18 cellular contexts compared by ENCODE assay signal in the genomic region with DNA sequence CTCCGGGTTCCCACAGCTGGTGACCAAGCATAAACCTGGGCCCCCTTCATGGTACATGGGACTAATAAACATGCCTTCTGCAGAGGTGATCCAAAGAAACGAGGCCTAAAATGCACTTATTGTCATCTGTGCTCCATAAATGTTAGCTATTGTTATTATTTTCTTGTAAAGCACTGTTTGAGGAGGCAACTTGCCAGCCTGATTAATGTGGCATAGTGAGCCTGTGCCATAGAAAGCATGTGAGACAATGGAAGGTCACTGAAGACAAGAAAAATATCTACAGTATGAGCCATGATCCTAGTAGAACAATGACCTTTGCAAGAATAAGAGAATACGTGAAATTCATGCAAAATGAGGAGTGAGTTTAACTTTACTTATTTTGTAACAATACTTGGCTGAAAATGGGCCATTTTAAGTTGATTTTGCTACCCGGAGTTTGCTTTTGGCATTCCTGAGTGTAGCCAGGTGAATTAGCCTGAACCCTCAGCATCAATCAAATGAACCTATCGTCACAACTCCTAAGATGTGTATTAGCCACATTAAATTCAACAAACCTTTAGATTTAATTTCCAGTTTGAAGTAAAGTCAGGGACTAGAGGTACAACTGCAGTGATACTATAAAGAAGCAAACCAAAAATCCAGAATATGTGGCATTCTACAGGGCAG.
"Had no signal": no experiment of that assay in that cellular context is flagged by ENCODE, and none has a peak within 500 bp of the region (broad histone marks: within the 10 kb centered on the region; RNA-seq: fewer than 3 reads in every experiment).

No MANE protein-coding gene starts in this region.

- H3K27ac Mint-ChIP-seq: naive thymus-derived CD8-positive, alpha-beta T cell had no signal

- H3K4me3 Mint-ChIP-seq: naive thymus-derived CD8-positive, alpha-beta T cell had no signal

- DNase-seq: activated CD4-positive, alpha-beta T cell treated with anti-CD3 and anti-CD28 coated beads, Interleukin-2, amount 50 U/mL, for 4 hours; activated naive CD4-positive, alpha-beta T cell treated with Interleukin-2 at 50 U/mL for 16 hours; activated T-cell treated with anti-CD3 and anti-CD28 coated beads for 4 hours; central memory CD4-positive, alpha-beta T cell; effector CD4-positive, alpha-beta T cell; islet precursor cell; left ventricle myocardium inferior; mesenchymal stem cell; naive thymus-derived CD8-positive, alpha-beta T cell; posterior cingulate gyrus; stimulated activated CD4-positive, alpha-beta T cell treated with anti-CD3 and anti-CD28 coated beads, Interleukin-4, amount 100 ng/mL, for 24 hours; stimulated activated naive CD4-positive, alpha-beta T cell treated with Interleukin-2 at 50 U/mL for 16 hours; upper lobe of right lung had no signal

- H3K4me1 Mint-ChIP-seq: naive thymus-derived CD8-positive, alpha-beta T cell had no signal

- H3K36me3 ChIP-seq: neutrophil, suprapubic skin had no signal

- H3K4me1 ChIP-seq: gastroesophageal sphincter, suprapubic skin, upper lobe of right lung had no signal

- ATAC-seq: activated CD4-positive, CD25-positive, alpha-beta regulatory T cell treated with anti-CD3 and anti-CD28 coated beads, Interleukin-2, amount 50 U/mL, for 24 hours; gastroesophageal sphincter; naive thymus-derived CD8-positive, alpha-beta T cell; upper lobe of right lung had no signal

- H3K9me3 ChIP-seq: neutrophil, upper lobe of right lung had no signal

- H3K4me3 ChIP-seq: coronary artery, gastroesophageal sphincter, left ventricle myocardium inferior, suprapubic skin, upper lobe of right lung had no signal

- H3K27ac ChIP-seq: coronary artery, gastroesophageal sphincter, left ventricle myocardium inferior, neutrophil, suprapubic skin, upper lobe of right lung had no signal

- H3K27me3 ChIP-seq: gastroesophageal sphincter, neutrophil, suprapubic skin, upper lobe of right lung had no signal
